ENCODE assay signal across 1 cellular context in the genomic region with DNA sequence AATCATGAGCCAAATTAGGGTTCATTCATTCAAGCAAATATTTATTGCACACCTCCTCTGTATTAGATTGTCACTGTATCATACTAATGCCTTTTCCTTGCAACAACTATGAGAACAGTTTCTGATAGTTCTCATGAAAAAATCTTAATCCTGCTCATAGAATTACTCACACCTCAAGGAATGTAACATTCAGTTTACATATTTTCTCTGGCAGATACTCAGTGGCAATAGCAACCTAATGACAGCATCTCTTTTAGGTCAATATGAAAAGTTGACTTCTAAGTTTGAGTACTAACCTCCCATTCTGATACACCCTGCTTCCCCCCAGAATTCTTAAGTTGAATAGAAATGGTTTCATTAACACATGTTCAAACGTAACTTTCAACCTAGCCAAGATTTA.
TF ChIP-seq lines count a peak whose summit lies in the region.

No MANE protein-coding gene starts in this region.

TF ChIP-seq in IMR-90, 13 proteins besides CTCF, POLR2A, EP300 and RAD21 (continued from another document):
- TF ChIP-seq, protein P1, sequence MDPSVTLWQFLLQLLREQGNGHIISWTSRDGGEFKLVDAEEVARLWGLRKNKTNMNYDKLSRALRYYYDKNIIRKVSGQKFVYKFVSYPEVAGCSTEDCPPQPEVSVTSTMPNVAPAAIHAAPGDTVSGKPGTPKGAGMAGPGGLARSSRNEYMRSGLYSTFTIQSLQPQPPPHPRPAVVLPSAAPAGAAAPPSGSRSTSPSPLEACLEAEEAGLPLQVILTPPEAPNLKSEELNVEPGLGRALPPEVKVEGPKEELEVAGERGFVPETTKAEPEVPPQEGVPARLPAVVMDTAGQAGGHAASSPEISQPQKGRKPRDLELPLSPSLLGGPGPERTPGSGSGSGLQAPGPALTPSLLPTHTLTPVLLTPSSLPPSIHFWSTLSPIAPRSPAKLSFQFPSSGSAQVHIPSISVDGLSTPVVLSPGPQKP (IDR thresholded peaks at IDR 0.05; ENCODE audit: borderline replicate concordance, low read depth, low read length) = no peak
- no peak for TF ChIP-seq MAFK (IDR thresholded peaks at IDR 0.05; ENCODE audit: low read depth, low read length)
- TF ChIP-seq USF2 (IDR thresholded peaks at IDR 0.05; ENCODE audit: low read depth, low read length) = no peak
- TF ChIP-seq BHLHE40 (IDR thresholded peaks at IDR 0.05; ENCODE audit: low read depth, low read length) = no peak
- TF ChIP-seq MXI1 (IDR thresholded peaks at IDR 0.05; ENCODE audit: borderline replicate concordance, low read depth, low read length) = no peak
